In the genomic region with DNA sequence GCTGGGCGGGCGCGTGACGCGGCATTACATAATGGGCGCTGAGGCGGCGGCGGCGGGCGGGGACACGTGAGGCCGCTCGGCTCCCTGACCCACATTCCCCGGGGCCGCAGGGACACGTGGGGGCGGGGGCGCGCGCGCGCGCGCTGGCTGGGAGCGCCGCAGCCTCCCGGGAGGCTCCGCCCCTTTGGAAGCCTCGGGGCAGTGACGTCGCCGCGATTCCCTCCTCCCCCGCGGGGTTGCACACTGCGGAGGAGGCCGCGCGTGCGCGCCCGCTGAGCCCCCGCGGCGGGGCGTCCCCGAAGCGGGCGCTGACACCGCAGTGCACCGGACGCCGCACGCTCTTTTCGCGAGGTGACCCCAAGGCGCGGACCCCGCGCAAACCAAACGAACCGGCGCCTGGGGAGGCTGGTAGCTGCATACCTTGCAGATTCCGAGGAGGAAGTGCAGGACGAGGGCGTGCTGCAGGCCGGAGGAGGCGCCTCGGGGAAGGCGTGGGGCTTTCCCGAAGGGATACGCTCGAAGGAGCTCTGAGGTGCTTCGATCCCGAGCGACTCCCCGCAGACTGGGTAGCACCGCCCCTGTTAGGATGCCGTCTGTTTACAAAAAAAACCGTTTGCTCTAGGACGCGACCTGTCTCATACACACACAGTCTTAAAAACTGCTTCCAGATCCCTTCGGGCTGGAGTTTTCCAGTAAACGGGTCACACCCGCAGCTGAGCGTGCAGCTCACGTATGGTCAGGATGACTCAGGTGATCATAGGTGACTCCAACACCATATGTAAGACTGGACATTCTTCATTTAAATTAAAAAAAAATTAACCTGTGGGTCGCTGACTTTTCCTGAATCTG, we compare ENCODE assay signal across 1 cellular context.
TF ChIP-seq lines count a peak whose summit lies in the region.

No MANE protein-coding gene starts in this region.

TF ChIP-seq in K562, 482 proteins besides CTCF, POLR2A, EP300 and RAD21 (continued from another document and continues in another):
- TF ChIP-seq, protein P1, sequence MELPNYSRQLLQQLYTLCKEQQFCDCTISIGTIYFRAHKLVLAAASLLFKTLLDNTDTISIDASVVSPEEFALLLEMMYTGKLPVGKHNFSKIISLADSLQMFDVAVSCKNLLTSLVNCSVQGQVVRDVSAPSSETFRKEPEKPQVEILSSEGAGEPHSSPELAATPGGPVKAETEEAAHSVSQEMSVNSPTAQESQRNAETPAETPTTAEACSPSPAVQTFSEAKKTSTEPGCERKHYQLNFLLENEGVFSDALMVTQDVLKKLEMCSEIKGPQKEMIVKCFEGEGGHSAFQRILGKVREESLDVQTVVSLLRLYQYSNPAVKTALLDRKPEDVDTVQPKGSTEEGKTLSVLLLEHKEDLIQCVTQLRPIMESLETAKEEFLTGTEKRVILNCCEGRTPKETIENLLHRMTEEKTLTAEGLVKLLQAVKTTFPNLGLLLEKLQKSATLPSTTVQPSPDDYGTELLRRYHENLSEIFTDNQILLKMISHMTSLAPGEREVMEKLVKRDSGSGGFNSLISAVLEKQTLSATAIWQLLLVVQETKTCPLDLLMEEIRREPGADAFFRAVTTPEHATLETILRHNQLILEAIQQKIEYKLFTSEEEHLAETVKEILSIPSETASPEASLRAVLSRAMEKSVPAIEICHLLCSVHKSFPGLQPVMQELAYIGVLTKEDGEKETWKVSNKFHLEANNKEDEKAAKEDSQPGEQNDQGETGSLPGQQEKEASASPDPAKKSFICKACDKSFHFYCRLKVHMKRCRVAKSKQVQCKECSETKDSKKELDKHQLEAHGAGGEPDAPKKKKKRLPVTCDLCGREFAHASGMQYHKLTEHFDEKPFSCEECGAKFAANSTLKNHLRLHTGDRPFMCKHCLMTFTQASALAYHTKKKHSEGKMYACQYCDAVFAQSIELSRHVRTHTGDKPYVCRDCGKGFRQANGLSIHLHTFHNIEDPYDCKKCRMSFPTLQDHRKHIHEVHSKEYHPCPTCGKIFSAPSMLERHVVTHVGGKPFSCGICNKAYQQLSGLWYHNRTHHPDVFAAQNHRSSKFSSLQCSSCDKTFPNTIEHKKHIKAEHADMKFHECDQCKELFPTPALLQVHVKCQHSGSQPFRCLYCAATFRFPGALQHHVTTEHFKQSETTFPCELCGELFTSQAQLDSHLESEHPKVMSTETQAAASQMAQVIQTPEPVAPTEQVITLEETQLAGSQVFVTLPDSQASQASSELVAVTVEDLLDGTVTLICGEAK (IDR thresholded peaks at IDR 0.05): peak; percentile 68; the same call in 1 of the 2 replicates
- TF ChIP-seq, protein P1 (CRISPR knock-in tag; IDR thresholded peaks at IDR 0.05): peak; percentile 31; the same call in 1 of the 2 replicates
- TF ChIP-seq RNF219 (CRISPR knock-in tag; IDR thresholded peaks at IDR 0.05): no peak
- TF ChIP-seq, protein P2, sequence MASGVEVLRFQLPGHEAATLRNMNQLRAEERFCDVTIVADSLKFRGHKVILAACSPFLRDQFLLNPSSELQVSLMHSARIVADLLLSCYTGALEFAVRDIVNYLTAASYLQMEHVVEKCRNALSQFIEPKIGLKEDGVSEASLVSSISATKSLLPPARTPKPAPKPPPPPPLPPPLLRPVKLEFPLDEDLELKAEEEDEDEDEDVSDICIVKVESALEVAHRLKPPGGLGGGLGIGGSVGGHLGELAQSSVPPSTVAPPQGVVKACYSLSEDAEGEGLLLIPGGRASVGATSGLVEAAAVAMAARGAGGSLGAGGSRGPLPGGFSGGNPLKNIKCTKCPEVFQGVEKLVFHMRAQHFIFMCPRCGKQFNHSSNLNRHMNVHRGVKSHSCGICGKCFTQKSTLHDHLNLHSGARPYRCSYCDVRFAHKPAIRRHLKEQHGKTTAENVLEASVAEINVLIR (CRISPR knock-in tag; IDR thresholded peaks at IDR 0.05): peak; percentile 92
- TF ChIP-seq FOXP1 (CRISPR knock-in tag; IDR thresholded peaks at IDR 0.05): peak; percentile 92
- no peak for TF ChIP-seq MXI1 (IDR thresholded peaks at IDR 0.05; ENCODE audit: low read depth, low read length)
- no peak for TF ChIP-seq FOXA1 (IDR thresholded peaks at IDR 0.05; ENCODE audit: borderline replicate concordance)
- TF ChIP-seq ZNF75A (CRISPR knock-in tag; IDR thresholded peaks at IDR 0.05): no peak
- TF ChIP-seq ZNF41 (CRISPR knock-in tag; conservative IDR thresholded peaks at IDR 0.05): no peak
- no peak for TF ChIP-seq PTRF (tag; IDR thresholded peaks at IDR 0.05)
- no peak for TF ChIP-seq ZBTB26 (CRISPR knock-in tag; IDR thresholded peaks at IDR 0.05)
- TF ChIP-seq ATF3 (IDR thresholded peaks at IDR 0.05): no peak
- TF ChIP-seq ATF3 (CRISPR knock-in tag; conservative IDR thresholded peaks at IDR 0.05): peak; percentile 88
- peak; percentile 10 for TF ChIP-seq PRPF4 (IDR thresholded peaks at IDR 0.05; ENCODE audit: insufficient read depth, low read depth, low read length, poor library complexity, severe bottlenecking)
- TF ChIP-seq XRCC3 (IDR thresholded peaks at IDR 0.05): no peak
- TF ChIP-seq SIX5 (IDR thresholded peaks at IDR 0.05; ENCODE audit: borderline replicate concordance in 1 of 2, insufficient read depth in 1 of 2, low read depth in 1 of 2, low read length in 2 of 2): no peak
- peak; percentile 98 for TF ChIP-seq HIVEP1 (CRISPR knock-in tag; IDR thresholded peaks at IDR 0.05)
- no peak for TF ChIP-seq ID3 (CRISPR knock-in tag; IDR thresholded peaks at IDR 0.05)
- peak; percentile 86; the same call in 1 of the 2 replicates for TF ChIP-seq ID3 (tag; IDR thresholded peaks at IDR 0.05)
- TF ChIP-seq ELF4 (CRISPR knock-in tag; IDR thresholded peaks at IDR 0.05): no peak
- no peak for TF ChIP-seq SMARCB1 (IDR thresholded peaks at IDR 0.05; ENCODE audit: insufficient read length, low read depth)
- TF ChIP-seq ZNF699 (CRISPR knock-in tag; IDR thresholded peaks at IDR 0.05; ENCODE audit: insufficient replicate concordance): no peak
- TF ChIP-seq, protein P3, sequence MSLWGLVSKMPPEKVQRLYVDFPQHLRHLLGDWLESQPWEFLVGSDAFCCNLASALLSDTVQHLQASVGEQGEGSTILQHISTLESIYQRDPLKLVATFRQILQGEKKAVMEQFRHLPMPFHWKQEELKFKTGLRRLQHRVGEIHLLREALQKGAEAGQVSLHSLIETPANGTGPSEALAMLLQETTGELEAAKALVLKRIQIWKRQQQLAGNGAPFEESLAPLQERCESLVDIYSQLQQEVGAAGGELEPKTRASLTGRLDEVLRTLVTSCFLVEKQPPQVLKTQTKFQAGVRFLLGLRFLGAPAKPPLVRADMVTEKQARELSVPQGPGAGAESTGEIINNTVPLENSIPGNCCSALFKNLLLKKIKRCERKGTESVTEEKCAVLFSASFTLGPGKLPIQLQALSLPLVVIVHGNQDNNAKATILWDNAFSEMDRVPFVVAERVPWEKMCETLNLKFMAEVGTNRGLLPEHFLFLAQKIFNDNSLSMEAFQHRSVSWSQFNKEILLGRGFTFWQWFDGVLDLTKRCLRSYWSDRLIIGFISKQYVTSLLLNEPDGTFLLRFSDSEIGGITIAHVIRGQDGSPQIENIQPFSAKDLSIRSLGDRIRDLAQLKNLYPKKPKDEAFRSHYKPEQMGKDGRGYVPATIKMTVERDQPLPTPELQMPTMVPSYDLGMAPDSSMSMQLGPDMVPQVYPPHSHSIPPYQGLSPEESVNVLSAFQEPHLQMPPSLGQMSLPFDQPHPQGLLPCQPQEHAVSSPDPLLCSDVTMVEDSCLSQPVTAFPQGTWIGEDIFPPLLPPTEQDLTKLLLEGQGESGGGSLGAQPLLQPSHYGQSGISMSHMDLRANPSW (CRISPR knock-in tag; IDR thresholded peaks at IDR 0.05): peak; percentile 96
- TF ChIP-seq, protein P4, sequence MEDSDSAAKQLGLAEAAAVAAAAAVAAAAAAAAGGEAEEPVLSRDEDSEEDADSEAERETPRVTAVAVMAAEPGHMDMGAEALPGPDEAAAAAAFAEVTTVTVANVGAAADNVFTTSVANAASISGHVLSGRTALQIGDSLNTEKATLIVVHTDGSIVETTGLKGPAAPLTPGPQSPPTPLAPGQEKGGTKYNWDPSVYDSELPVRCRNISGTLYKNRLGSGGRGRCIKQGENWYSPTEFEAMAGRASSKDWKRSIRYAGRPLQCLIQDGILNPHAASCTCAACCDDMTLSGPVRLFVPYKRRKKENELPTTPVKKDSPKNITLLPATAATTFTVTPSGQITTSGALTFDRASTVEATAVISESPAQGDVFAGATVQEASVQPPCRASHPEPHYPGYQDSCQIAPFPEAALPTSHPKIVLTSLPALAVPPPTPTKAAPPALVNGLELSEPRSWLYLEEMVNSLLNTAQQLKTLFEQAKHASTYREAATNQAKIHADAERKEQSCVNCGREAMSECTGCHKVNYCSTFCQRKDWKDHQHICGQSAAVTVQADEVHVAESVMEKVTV (CRISPR knock-in tag; IDR thresholded peaks at IDR 0.05): no peak
- peak; percentile 100 for TF ChIP-seq CLOCK (CRISPR knock-in tag; IDR thresholded peaks at IDR 0.05; ENCODE audit: borderline replicate concordance)
